ENCODE assay signal across 9 cellular contexts in genomic region chr11:128054323-128054910, GRCh38.
DNase-seq lines count a peak whose midpoint lies in the region; ATAC-seq and TF ChIP-seq lines count a peak whose summit lies in the region.
"Had no signal": no experiment of that assay in that cellular context is flagged by ENCODE, and none has a peak within 500 bp of the region (broad histone marks: within the 10 kb centered on the region; RNA-seq: fewer than 3 reads in every experiment).

No MANE protein-coding gene starts in this region.

- DNase-seq in MM.1S (peak; percentile 16), iris pigment epithelial cell (ENCODE audit: low read depth) (peak; percentile 65), NCI-H82 (lab: John Stamatoyannopoulos, UW) (no peak), posterior cingulate gyrus (no peak), HPDE6-E6E7 (ENCODE audit: extremely low spot score) (no peak)

- no peaks in the 10 kb centered on the region for H3K27me3 ChIP-seq in MM.1S (replicated peaks; ENCODE audit: insufficient read depth, low read length)

- H3F3A ChIP-seq in MM.1S (ENCODE audit: insufficient read depth, low read length), result no peaks in the 10 kb centered on the region

- intact Hi-C loops in posterior cingulate gyrus (cut with DNase I), result no loop called here

- TF ChIP-seq CTCF in MM.1S (IDR thresholded peaks at IDR 0.05; ENCODE audit: low read length), result no peak

- no peaks in the 10 kb centered on the region for H3K4me1 ChIP-seq in MM.1S (ENCODE audit: low read length)

- H3K4me2 ChIP-seq in MM.1S (ENCODE audit: low read depth, low read length), result peak overlapping the region; percentile 76

- H3K36me3 ChIP-seq in MM.1S (replicated peaks; ENCODE audit: insufficient read depth, low read length), result no peaks in the 10 kb centered on the region

- peak overlapping the region; percentile 40; the same call in 1 of the 2 replicates for H3K9ac ChIP-seq in MM.1S (ENCODE audit: low read length)

- ATAC-seq in GM18520 (IDR thresholded peaks at IDR 0.05; ENCODE audit: unreplicated experiment) (peak; percentile 41), GM21786 (IDR thresholded peaks at IDR 0.05; ENCODE audit: unreplicated experiment) (peak; percentile 75), HG03025 (IDR thresholded peaks at IDR 0.05; ENCODE audit: low FRiP score, unreplicated experiment) (no peak)

- H3K9me3 ChIP-seq in MM.1S (replicated peaks; ENCODE audit: insufficient read depth, low read length), result no peaks in the 10 kb centered on the region

- peak overlapping the region; percentile 82 for H2AFZ ChIP-seq in MM.1S (ENCODE audit: low read length)

- H3K9me2 ChIP-seq in MM.1S (replicated peaks; ENCODE audit: insufficient read depth, low read length), result no peaks in the 10 kb centered on the region

- H3K27ac ChIP-seq in MM.1S (ENCODE audit: low read length), result no peak overlapping the region
- H3K27ac ChIP-seq: HL-60 had no signal

- no peaks in the 10 kb centered on the region for H3K79me2 ChIP-seq in MM.1S (ENCODE audit: low read length)

- H4K20me1 ChIP-seq in MM.1S (ENCODE audit: insufficient read depth, low read length), result no peaks in the 10 kb centered on the region

- peak overlapping the region; percentile 51 for H3K4me3 ChIP-seq in MM.1S (ENCODE audit: low read length)

Comparison
In these comparisons a context has a peak if more than half of its experiments do, and no peak if none do; other contexts are left out.
1. DNase-seq: peak in MM.1S (single experiment) and iris pigment epithelial cell (single experiment); none in NCI-H82 (single experiment), posterior cingulate gyrus (0 of 10) and HPDE6-E6E7 (single experiment).